In the genomic region with DNA sequence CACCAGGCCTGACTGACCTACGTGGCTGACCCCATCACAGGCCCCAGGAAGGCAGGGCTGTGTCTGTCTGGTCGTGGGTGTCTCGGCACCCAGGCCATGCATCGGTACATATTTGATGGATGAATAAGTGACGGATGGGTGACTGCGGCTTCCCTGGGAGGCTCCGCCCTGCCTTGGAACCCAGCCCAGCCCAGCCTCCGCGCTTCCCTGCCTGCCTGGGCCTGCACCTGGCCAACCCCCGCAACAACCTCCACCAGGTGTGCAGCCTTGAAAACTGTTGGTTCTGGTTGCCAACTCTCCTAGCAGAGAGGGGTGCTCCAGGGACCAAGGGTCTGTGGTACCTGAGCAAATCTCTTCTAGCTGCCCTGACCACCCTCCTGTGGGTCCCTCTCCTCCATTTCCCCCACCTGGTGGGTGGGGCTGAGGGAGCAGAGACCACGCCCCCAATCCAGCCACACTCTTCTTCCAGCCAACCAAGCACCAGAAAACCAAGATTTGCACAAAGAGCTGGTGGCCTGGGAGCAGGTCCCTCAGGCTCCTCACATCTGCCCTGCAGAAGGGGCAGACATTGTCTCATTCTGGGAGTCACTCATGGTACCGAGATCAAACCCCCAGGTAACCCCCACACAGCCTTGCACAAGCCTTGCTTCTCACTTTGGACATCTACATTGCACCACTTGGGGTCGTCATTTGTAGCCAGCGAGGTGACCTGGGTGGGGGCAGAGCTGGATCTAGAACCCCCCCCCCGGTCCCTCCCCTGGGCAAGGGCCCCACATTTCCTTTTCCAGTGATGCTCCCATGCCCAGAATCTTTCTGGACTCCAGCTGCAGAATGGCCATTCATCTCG, we compare ENCODE assay signal across 9 cellular contexts.
DNase-seq lines count a peak whose midpoint lies in the region; ATAC-seq and TF ChIP-seq lines count a peak whose summit lies in the region.
"Had no signal": no experiment of that assay in that cellular context is flagged by ENCODE, and none has a peak within 500 bp of the region (broad histone marks: within the 10 kb centered on the region; RNA-seq: fewer than 3 reads in every experiment).

No MANE protein-coding gene starts in this region.

- no peak for ATAC-seq in GM18867 (IDR thresholded peaks at IDR 0.05; ENCODE audit: unreplicated experiment)

- no peaks in the 10 kb centered on the region for H3K36me3 Mint-ChIP-seq in type B pancreatic cell

- H3K4me3 Mint-ChIP-seq in type B pancreatic cell: peak overlapping the region; percentile 76
- H3K4me3 Mint-ChIP-seq: HFFc6 had no signal

- H3K27me3 Mint-ChIP-seq in type B pancreatic cell: no peaks in the 10 kb centered on the region

- peak overlapping the region; percentile 94 for H3K27ac Mint-ChIP-seq in type B pancreatic cell
- H3K27ac Mint-ChIP-seq: HFFc6 had no signal

- DNase-seq in activated T-cell treated with anti-CD3 and anti-CD28 coated beads, Interleukin-2, amount 50 U/mL, for 1 hour: peak; percentile 4
- DNase-seq in activated T-cell treated with anti-CD3 and anti-CD28 coated beads for 4 hours (no peak), NCI-H774 (lab: John Stamatoyannopoulos, UW) (peak; percentile 94), iPS-NIHi11 (ENCODE audit: low spot score) (peak; percentile 81), type B pancreatic cell (ENCODE audit: extremely low spot score, unreplicated experiment) (peak; percentile 71), erythroblast (lab: John Stamatoyannopoulos, UW) (no peak), C1 segment of cervical spinal cord (lab: John Stamatoyannopoulos, UW) (no peak)
- DNase-seq: HFFc6 had no signal

- no peak for TF ChIP-seq CTCF in type B pancreatic cell (conservative IDR thresholded peaks at IDR 0.05)

- no peak for TF ChIP-seq POLR2A in erythroblast (IDR thresholded peaks at IDR 0.05; ENCODE audit: low read length)

- H3K4me1 Mint-ChIP-seq in type B pancreatic cell (ENCODE audit: unreplicated experiment): peaks cover 50% of the 10 kb centered on the region

- no peaks in the 10 kb centered on the region for H3K9me3 Mint-ChIP-seq in type B pancreatic cell
- H3K9me3 Mint-ChIP-seq: HFFc6 had no signal

Comparison
In these comparisons a context has a peak if more than half of its experiments do, and no peak if none do; other contexts are left out.
1. DNase-seq: peak in activated T-cell treated with anti-CD3 and anti-CD28 coated beads, Interleukin-2, amount 50 U/mL, for 1 hour (single experiment), NCI-H774 (single experiment), iPS-NIHi11 (single experiment) and type B pancreatic cell (single experiment); none in activated T-cell treated with anti-CD3 and anti-CD28 coated beads for 4 hours (single experiment), erythroblast (0 of 2) and C1 segment of cervical spinal cord (0 of 14).